In the genomic region with DNA sequence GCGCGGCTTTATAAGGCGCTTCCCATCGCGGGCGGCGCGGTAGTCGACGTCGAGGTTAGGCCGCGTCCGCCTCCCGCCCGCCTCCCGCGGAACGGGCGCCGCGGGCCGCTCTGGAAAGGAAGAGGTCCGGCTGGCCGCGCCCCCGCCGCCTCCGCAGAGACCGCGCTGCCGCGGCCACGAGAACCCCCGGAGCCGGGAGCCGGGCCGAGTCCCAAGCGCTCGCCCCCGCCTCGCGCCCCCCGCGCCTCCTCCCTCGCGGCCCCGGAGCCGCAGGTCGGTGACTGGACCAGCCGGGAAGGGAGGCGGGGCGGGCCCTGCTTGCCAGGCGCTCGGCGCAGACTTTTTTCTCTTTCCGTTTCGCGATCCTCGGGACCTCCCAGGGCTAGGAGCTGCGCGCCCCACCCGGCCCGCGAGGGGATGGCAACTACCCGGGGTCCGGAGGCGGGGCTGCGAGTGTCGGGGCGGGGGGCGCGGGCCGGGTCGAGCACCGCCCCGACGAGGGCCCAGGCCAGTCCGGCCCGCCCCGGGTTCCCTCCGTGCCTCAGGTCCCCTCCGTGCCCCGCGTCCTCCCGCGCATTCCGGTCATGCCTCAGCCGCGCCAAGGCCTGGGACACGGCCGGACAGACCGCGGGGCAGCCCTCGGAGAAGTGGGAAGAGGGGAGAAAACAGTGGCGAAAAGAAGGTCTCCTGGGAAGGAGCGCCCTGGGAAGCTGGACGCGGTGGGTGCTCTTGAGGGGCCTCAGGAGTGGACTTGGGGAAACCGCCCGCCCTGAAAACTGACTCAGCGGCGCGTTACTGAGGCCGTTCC, we compare ENCODE assay signal across 8 cellular contexts. TPM values are rescaled to one million over a fixed set of nuclear protein-coding genes. Genes with fewer than 3 reads are reported as not detected.
DNase-seq lines count a peak whose midpoint lies in the region; ATAC-seq, FAIRE-seq and TF ChIP-seq lines count a peak whose summit lies in the region.

No MANE protein-coding gene starts in this region.

- H3K36me3 Mint-ChIP-seq in activated T-cell treated with anti-CD3 and anti-CD28 coated beads, Interleukin-2, amount 50 U/mL, for 72 hours (ENCODE audit: insufficient read depth in 2 of 2): peaks cover 0 to 1% of the 10 kb centered on the region in 2 donors
- H3K36me3 Mint-ChIP-seq in stimulated activated effector memory CD8-positive, alpha-beta T cell treated with anti-CD3 and anti-CD28 coated beads, Interleukin-12 subunit alpha, Interleukin-12 subunit beta, amount 100 ng/mL, for 72 hours: no peaks in the 10 kb centered on the region

- FAIRE-seq in A549 (lab: Jason Lieb, UNC): no peak
- peak; percentile 73 for FAIRE-seq in GM18507 (lab: Jason Lieb, UNC)

- CTCF ChIA-PET in A549 (lab: Yijun Ruan, JAX): interaction anchor here (1.0 to 1.4 kb wide), 6 partner anchors 9 to 184 kb away, joined by 3 to 5 read pairs (median 3); a partner anchor contains a TSS

- no peak; a peak in 2 of 5 replicates for TF ChIP-seq RAD21 in A549 (conservative IDR thresholded peaks at IDR 0.05 in 1 of 2, IDR thresholded peaks at IDR 0.05 in 1 of 2)

- peaks cover 42% of the 10 kb centered on the region for H3K27me3 Mint-ChIP-seq in activated T-cell treated with anti-CD3 and anti-CD28 coated beads, Interleukin-2, amount 50 U/mL, for 72 hours (ENCODE audit: low read depth)

- H3K4me1 ChIP-seq in A549 (peaks cover 29% of the 10 kb centered on the region), esophagus muscularis mucosa (peaks cover 35 to 55% (median 39%) of the 10 kb centered on the region in 4 donors), muscle layer of duodenum (ENCODE audit: control insufficient read depth in 1 of 2, insufficient read depth in 2 of 2, low read length in 2 of 2) (peaks cover 7 to 27% of the 10 kb centered on the region in 2 donors)

- H3K27me3 ChIP-seq in esophagus muscularis mucosa (peaks cover 0 to 4% (median 0%) of the 10 kb centered on the region in 4 donors), muscle layer of duodenum (ENCODE audit: low read depth, low read length) (no peaks in the 10 kb centered on the region)

- TF ChIP-seq EP300 in A549 (IDR thresholded peaks at IDR 0.05) (no peak), esophagus muscularis mucosa (IDR thresholded peaks at IDR 0.05) (no peak)

- WGBS in A549 (ENCODE audit: missing lambda C conversion rate): 34% methylated on average over 21 of the region's 105 CpGs
- WGBS in esophagus muscularis mucosa: under 1% methylated on average over 50 of the region's 105 CpGs

- peak overlapping the region; percentile 87 for H3K4me2 ChIP-seq in A549

- H3K9me3 Mint-ChIP-seq in activated T-cell treated with anti-CD3 and anti-CD28 coated beads, Interleukin-2, amount 50 U/mL, for 72 hours: no peaks in the 10 kb centered on the region
- H3K9me3 Mint-ChIP-seq in stimulated activated effector memory CD8-positive, alpha-beta T cell treated with anti-CD3 and anti-CD28 coated beads, Interleukin-12 subunit alpha, Interleukin-12 subunit beta, amount 100 ng/mL, for 72 hours: no peaks in the 10 kb centered on the region

- H3K27ac ChIP-seq in A549: peak overlapping the region; percentile 91 to 94
- H3K27ac ChIP-seq in esophagus muscularis mucosa (replicated peaks in 1 of 4): peak overlapping the region; percentile 87 to 99 (median 99)
- H3K27ac ChIP-seq in muscle layer of duodenum (ENCODE audit: low read length): peak overlapping the region; percentile 69

- no peak for TF ChIP-seq POLR2A in A549 (IDR thresholded peaks at IDR 0.05; ENCODE audit: low read length)
- peak; percentile 67 for TF ChIP-seq POLR2A in esophagus muscularis mucosa (IDR thresholded peaks at IDR 0.05; ENCODE audit: low read depth)

- peak overlapping the region; percentile 75 for H3K4me3 ChIP-seq in A549
- H3K4me3 ChIP-seq in esophagus muscularis mucosa: peak overlapping the region; percentile 59 to 97 (median 88)
- peak overlapping the region; percentile 53 to 77 for H3K4me3 ChIP-seq in muscle layer of duodenum (ENCODE audit: low read depth in 1 of 2, low read length in 2 of 2)

- H3K9me3 ChIP-seq in A549: no peaks in the 10 kb centered on the region
- H3K9me3 ChIP-seq in esophagus muscularis mucosa: no peaks in the 10 kb centered on the region
- H3K9me3 ChIP-seq in muscle layer of duodenum (ENCODE audit: control insufficient read depth in 1 of 2, low read length in 2 of 2): no peaks in the 10 kb centered on the region

- H3K4me3 Mint-ChIP-seq in activated T-cell treated with anti-CD3 and anti-CD28 coated beads, Interleukin-2, amount 50 U/mL, for 72 hours: peak overlapping the region; percentile 64 to 71
- peak overlapping the region; percentile 61 for H3K4me3 Mint-ChIP-seq in stimulated activated effector memory CD8-positive, alpha-beta T cell treated with anti-CD3 and anti-CD28 coated beads, Interleukin-12 subunit alpha, Interleukin-12 subunit beta, amount 100 ng/mL, for 72 hours

- H3K4me1 Mint-ChIP-seq in activated T-cell treated with anti-CD3 and anti-CD28 coated beads, Interleukin-2, amount 50 U/mL, for 72 hours (ENCODE audit: low read depth): no peaks in the 10 kb centered on the region
- H3K4me1 Mint-ChIP-seq in stimulated activated effector memory CD8-positive, alpha-beta T cell treated with anti-CD3 and anti-CD28 coated beads, Interleukin-12 subunit alpha, Interleukin-12 subunit beta, amount 100 ng/mL, for 72 hours: peaks cover 24% of the 10 kb centered on the region

- TF ChIP-seq CTCF in A549 (IDR thresholded peaks at IDR 0.05) (0 out of 3 replicates have a peak, but pooled peaks have one; percentile 10), esophagus muscularis mucosa (IDR thresholded peaks at IDR 0.05) (peak; percentile 12 to 58 (median 14))

- H3K27ac Mint-ChIP-seq in activated T-cell treated with anti-CD3 and anti-CD28 coated beads, Interleukin-2, amount 50 U/mL, for 72 hours: no peak overlapping the region
- no peak overlapping the region for H3K27ac Mint-ChIP-seq in stimulated activated effector memory CD8-positive, alpha-beta T cell treated with anti-CD3 and anti-CD28 coated beads, Interleukin-12 subunit alpha, Interleukin-12 subunit beta, amount 100 ng/mL, for 72 hours

- intact Hi-C loops in esophagus muscularis mucosa (cut with DNase I): loop anchor here (5.0 kb wide), 2 partner anchors 45 to 75 kb away; no protein-coding TSS in a partner anchor

- peak; percentile 76 to 82 for ATAC-seq in A549
- ATAC-seq in HG02981 (IDR thresholded peaks at IDR 0.05; ENCODE audit: unreplicated experiment): peak; percentile 67
- ATAC-seq in activated T-cell treated with anti-CD3 and anti-CD28 coated beads, Interleukin-2, amount 50 U/mL, for 72 hours (replicated peaks in 1 of 2): peak; percentile 75 to 79
- peak; percentile 74 for ATAC-seq in stimulated activated effector memory CD8-positive, alpha-beta T cell treated with anti-CD3 and anti-CD28 coated beads, Interleukin-12 subunit alpha, Interleukin-12 subunit beta, amount 100 ng/mL, for 72 hours

- DNase-seq in A549 (ENCODE audit: low read depth in 1 of 2, low spot score in 1 of 2) (peak; percentile 73 to 81), GM18507 (ENCODE audit: extremely low spot score, insufficient read length, low read depth) (peak; percentile 54), NCI-H748 (lab: John Stamatoyannopoulos, UW; ENCODE audit: unreplicated experiment) (peak; percentile 83), esophagus muscularis mucosa (ENCODE audit: extremely low spot score) (peak; percentile 98)
- peak; percentile 76 for DNase-seq in activated T-cell treated with anti-CD3 and anti-CD28 coated beads, Interleukin-2, amount 50 U/mL, for 72 hours
- DNase-seq in stimulated activated effector memory CD8-positive, alpha-beta T cell treated with anti-CD3 and anti-CD28 coated beads, Interleukin-12 subunit alpha, Interleukin-12 subunit beta, amount 100 ng/mL, for 72 hours (ENCODE audit: low spot score in 2 of 2): peak; percentile 50 to 74

- POLR2A ChIA-PET in A549 (lab: Yijun Ruan, JAX): interaction anchor here (0.6 to 1.3 kb wide), 3 partner anchors 40 to 57 kb away, joined by 3 to 6 read pairs (median 5); no protein-coding TSS in a partner anchor

- H3K36me3 ChIP-seq in esophagus muscularis mucosa (no peaks in the 10 kb centered on the region), muscle layer of duodenum (ENCODE audit: control insufficient read depth in 1 of 2, insufficient read depth in 2 of 2, low read length in 2 of 2) (peaks cover 0 to 13% of the 10 kb centered on the region in 2 donors)

TF ChIP-seq in A549, 52 proteins besides CTCF, POLR2A, EP300 and RAD21 (continues in another document):
- no peak for TF ChIP-seq EHF (CRISPR knock-in tag; IDR thresholded peaks at IDR 0.05)
- TF ChIP-seq JUN (IDR thresholded peaks at IDR 0.05): no peak; a peak in 1 of 5 replicates
- no peak for TF ChIP-seq BHLHE40 (IDR thresholded peaks at IDR 0.05; ENCODE audit: low read depth, low read length)
- no peak for TF ChIP-seq ZSCAN20 (CRISPR knock-in tag; IDR thresholded peaks at IDR 0.05)
- TF ChIP-seq TP53 (CRISPR knock-in tag; IDR thresholded peaks at IDR 0.05): no peak
- TF ChIP-seq, protein P1, sequence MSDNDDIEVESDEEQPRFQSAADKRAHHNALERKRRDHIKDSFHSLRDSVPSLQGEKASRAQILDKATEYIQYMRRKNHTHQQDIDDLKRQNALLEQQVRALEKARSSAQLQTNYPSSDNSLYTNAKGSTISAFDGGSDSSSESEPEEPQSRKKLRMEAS (IDR thresholded peaks at IDR 0.05): 0 out of 2 replicates have a peak, but pooled peaks have one; percentile 42
- TF ChIP-seq RARB (CRISPR knock-in tag; IDR thresholded peaks at IDR 0.05): no peak
- no peak for TF ChIP-seq CEBPB (IDR thresholded peaks at IDR 0.05)
- TF ChIP-seq HOXB13 (CRISPR knock-in tag; IDR thresholded peaks at IDR 0.05; ENCODE audit: low read depth): no peak
- TF ChIP-seq NFE2L2 (conservative IDR thresholded peaks at IDR 0.05; ENCODE audit: low read length): no peak
- no peak for TF ChIP-seq KDM5A (IDR thresholded peaks at IDR 0.05)
- TF ChIP-seq, protein P2, sequence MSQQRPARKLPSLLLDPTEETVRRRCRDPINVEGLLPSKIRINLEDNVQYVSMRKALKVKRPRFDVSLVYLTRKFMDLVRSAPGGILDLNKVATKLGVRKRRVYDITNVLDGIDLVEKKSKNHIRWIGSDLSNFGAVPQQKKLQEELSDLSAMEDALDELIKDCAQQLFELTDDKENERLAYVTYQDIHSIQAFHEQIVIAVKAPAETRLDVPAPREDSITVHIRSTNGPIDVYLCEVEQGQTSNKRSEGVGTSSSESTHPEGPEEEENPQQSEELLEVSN (IDR thresholded peaks at IDR 0.05; ENCODE audit: borderline replicate concordance, low read depth): peak; percentile 57; the same call in 1 of the 2 replicates
- no peak for TF ChIP-seq RNF2 (IDR thresholded peaks at IDR 0.05; ENCODE audit: borderline replicate concordance, low read depth)

RNA-seq across cellular contexts. Expression of a gene that starts 0.4 kb away (rescaled TPM):
- 2.5 and 6.3 TPM in 2 replicates for polyA plus RNA-seq in A549 (2011; rRNA removed)
- 2.5 and 4.8 TPM in 2 replicates for polyA plus RNA-seq in A549 (2012; cell fraction: cytosol; rRNA removed)
- 5.2 and 6.3 TPM in 2 replicates for polyA plus RNA-seq in A549 (2012; cell fraction: nucleus; rRNA removed)
- 6.6 to 8.0 TPM (median 7.1 TPM) in 3 replicates for polyA plus RNA-seq in A549 (2017; fragmentation: RNase III; extraction: RNeasy Plus Mini Kit Qiagen cat#74134 plus additional on column Dnase treatment)
- 3.3 and 4.5 TPM in 2 replicates for polyA minus RNA-seq in A549 (2011; rRNA and poly(A)+ RNA removed)
- 1 to 10 TPM in 1 of 2 donors, under 1 TPM in 1; 0.94 to 7.2 TPM for total RNA-seq in activated T-cell treated with anti-CD3 and anti-CD28 coated beads, Interleukin-2, amount 50 U/mL, for 72 hours
- 100 to 1,000 TPM; 111 to 232 (median 165) TPM for total RNA-seq in esophagus muscularis mucosa

Comparison
In these comparisons a context has a peak if more than half of its experiments do, and no peak if none do; other contexts are left out.
1. Peak in every context shown above with its lines: DNase-seq, ATAC-seq, H3K4me3 ChIP-seq and H3K27ac ChIP-seq.
2. RNA of a gene that starts 0.4 kb away (total RNA-seq): 111 to 232 TPM in esophagus muscularis mucosa; 0.94 to 7.2 TPM in activated T-cell treated with anti-CD3 and anti-CD28 coated beads, Interleukin-2, amount 50 U/mL, for 72 hours; every median in the first group is over 10 times any median in the second.